Comparison of ENCODE assay signal across 8 cellular contexts in genomic region chr14:77707355-77707723, GRCh38. TPM values are rescaled to one million over a fixed set of nuclear protein-coding genes. Genes with fewer than 3 reads are reported as not detected.
DNase-seq lines count a peak whose midpoint lies in the region; ATAC-seq, FAIRE-seq and TF ChIP-seq lines count a peak whose summit lies in the region.

No MANE protein-coding gene starts in this region.

- peak overlapping the region; percentile 92 for H3K27ac Mint-ChIP-seq in stimulated activated memory B cell treated with anti-CD40 and anti-IgM and Interleukin-4, amounts not matched to agents 10 μg/mL and 1 μg/mL and 100 μg/mL, for 72 hours

- no peaks in the 10 kb centered on the region for H3K9me3 ChIP-seq in kidney (ENCODE audit: control insufficient read depth in 1 of 2, low read length in 2 of 2)

- no peaks in the 10 kb centered on the region for H3K27me3 Mint-ChIP-seq in stimulated activated memory B cell treated with anti-CD40 and anti-IgM and Interleukin-4, amounts not matched to agents 10 μg/mL and 1 μg/mL and 100 μg/mL, for 72 hours

- H3K4me3 Mint-ChIP-seq in stimulated activated memory B cell treated with anti-CD40 and anti-IgM and Interleukin-4, amounts not matched to agents 10 μg/mL and 1 μg/mL and 100 μg/mL, for 72 hours: peak overlapping the region; percentile 93

- peak; percentile 36 for TF ChIP-seq CTCF in cardiac fibroblast (IDR thresholded peaks at IDR 0.05; ENCODE audit: low read depth, low read length)
- TF ChIP-seq CTCF in kidney (IDR thresholded peaks at IDR 0.05; ENCODE audit: borderline replicate concordance, extremely low read depth, insufficient read depth): no peak

- intact Hi-C loops in kidney (cut with DNase I): no loop called here

- FAIRE-seq in kidney (lab: Jason Lieb, UNC): no peak

- peaks cover 19% of the 10 kb centered on the region for H3K36me3 Mint-ChIP-seq in stimulated activated memory B cell treated with anti-CD40 and anti-IgM and Interleukin-4, amounts not matched to agents 10 μg/mL and 1 μg/mL and 100 μg/mL, for 72 hours

- peak; percentile 3 for ATAC-seq in GM19025 (IDR thresholded peaks at IDR 0.05; ENCODE audit: low read depth, unreplicated experiment)
- ATAC-seq in HG03135 (IDR thresholded peaks at IDR 0.05; ENCODE audit: unreplicated experiment): peak; percentile 16
- ATAC-seq in stimulated activated memory B cell treated with anti-CD40 and anti-IgM and Interleukin-4, amounts not matched to agents 10 μg/mL and 1 μg/mL and 100 μg/mL, for 72 hours: peak; percentile 46

- H3K4me1 ChIP-seq in kidney (ENCODE audit: control insufficient read depth in 1 of 2, insufficient read depth in 1 of 2, low read depth in 1 of 2, low read length in 2 of 2): peaks cover 8 to 23% of the 10 kb centered on the region in 2 donors

- H3K9me3 Mint-ChIP-seq in stimulated activated memory B cell treated with anti-CD40 and anti-IgM and Interleukin-4, amounts not matched to agents 10 μg/mL and 1 μg/mL and 100 μg/mL, for 72 hours: no peaks in the 10 kb centered on the region

- peaks cover 14 to 17% of the 10 kb centered on the region in 2 donors for H3K36me3 ChIP-seq in kidney (ENCODE audit: control insufficient read depth in 1 of 2, insufficient read depth in 2 of 2, low read length in 2 of 2)

- H3K27ac ChIP-seq in kidney (ENCODE audit: low read depth in 2 of 2, low read length in 2 of 2): peak overlapping the region in 1 of 2 donors; percentile 34

- DNase-seq in DMS114 treated with DMSO at 0.1 percent for 48 hours (lab: John Stamatoyannopoulos, UW; ENCODE audit: unreplicated experiment) (peak; percentile 17), NOMO-1 treated with DMSO at 0.1 percent for 48 hours (lab: John Stamatoyannopoulos, UW; ENCODE audit: unreplicated experiment) (peak; percentile 48), cardiac fibroblast (ENCODE audit: low read depth in 2 of 2) (peak; percentile 51 to 60), kidney (no peak), globus pallidus (ENCODE audit: low spot score) (no peak)

- H3K4me3 ChIP-seq in cardiac fibroblast (replicated peaks in 1 of 2; ENCODE audit: low read depth in 2 of 2, low read length in 2 of 2): peak overlapping the region; percentile 91 to 93
- H3K4me3 ChIP-seq in kidney (ENCODE audit: low read length in 2 of 2): peak overlapping the region; percentile 97 to 98

- H3K9ac ChIP-seq in kidney (ENCODE audit: low read length in 2 of 2): peak overlapping the region; percentile 44 to 89

- H3K4me1 Mint-ChIP-seq in stimulated activated memory B cell treated with anti-CD40 and anti-IgM and Interleukin-4, amounts not matched to agents 10 μg/mL and 1 μg/mL and 100 μg/mL, for 72 hours: peaks cover 33% of the 10 kb centered on the region

RNA-seq across cellular contexts. Expression of gene ALKBH1, which starts 0.5 kb away (rescaled TPM):
- 10.5 TPM for total RNA-seq in kidney
- 11.5 TPM for polyA plus RNA-seq in kidney (ENCODE audit: insufficient read depth, low read depth, low replicate concordance)

RNA-seq across cellular contexts. Expression of gene SLIRP, which starts 0.6 kb away (rescaled TPM):
- total RNA-seq in kidney: 91.6 TPM
- polyA plus RNA-seq in kidney (ENCODE audit: insufficient read depth, low read depth, low replicate concordance): 418 TPM

RNA-seq across cellular contexts. Expression of gene SNW1, which starts 53.6 kb away (rescaled TPM):
- 63.9 TPM for total RNA-seq in kidney
- polyA plus RNA-seq in kidney (ENCODE audit: insufficient read depth, low read depth, low replicate concordance): 37.8 TPM

Comparison
In these comparisons a context has a peak if more than half of its experiments do, and no peak if none do; other contexts are left out.
1. DNase-seq: peak in DMS114 treated with DMSO at 0.1 percent for 48 hours (single experiment), NOMO-1 treated with DMSO at 0.1 percent for 48 hours (single experiment) and cardiac fibroblast (2 of 2); none in kidney (single experiment) and globus pallidus (single experiment).
2. Peak in every context shown above with its lines, with median percentiles within 50 percentile points of each other: ATAC-seq.